ENCODE assay signal across 8 cellular contexts in the genomic region with DNA sequence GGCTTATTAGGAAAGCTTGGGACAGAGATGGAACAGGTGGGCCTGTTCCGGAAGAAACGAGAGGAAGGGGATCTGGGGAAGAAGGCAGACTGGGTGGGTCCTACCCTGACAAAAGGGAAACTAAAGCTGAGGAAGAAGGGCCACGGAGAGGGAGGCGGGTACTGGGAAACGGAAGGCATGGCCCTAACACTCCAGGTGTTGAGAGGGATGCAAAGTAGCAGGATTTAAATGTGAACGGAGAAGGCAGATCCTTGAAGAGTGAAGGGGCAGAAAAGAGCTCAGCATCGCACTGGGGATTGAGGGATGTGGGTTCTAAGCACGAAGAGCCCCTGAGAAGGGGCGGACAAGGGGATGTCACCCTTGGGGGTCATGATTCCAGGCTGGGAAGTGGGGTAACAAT. TPM values are rescaled to one million over a fixed set of nuclear protein-coding genes. Genes with fewer than 3 reads are reported as not detected.
A peak's percentile ranks its signal among the peaks of the same experiment; 100 is the strongest.
DNase-seq lines count a peak whose midpoint lies in the region; ATAC-seq and TF ChIP-seq lines count a peak whose summit lies in the region.

No MANE protein-coding gene starts in this region.

- H3K27ac ChIP-seq in RWPE2 (ENCODE audit: poor library complexity, severe bottlenecking): no peak overlapping the region
- H3K27ac ChIP-seq in gastrocnemius medialis: peak overlapping the region; percentile 77 to 85 (median 82)

- H3K4me1 ChIP-seq in RWPE2 (ENCODE audit: insufficient read depth, poor library complexity, severe bottlenecking): no peaks in the 10 kb centered on the region
- peaks cover 54 to 58% of the 10 kb centered on the region in 2 donors for H3K4me1 ChIP-seq in gastrocnemius medialis

- H3K4me3 ChIP-seq in RWPE2 (ENCODE audit: severe bottlenecking): peak overlapping the region; percentile 94
- peak overlapping the region; percentile 91 for H3K4me3 ChIP-seq in fibroblast of the aortic adventitia (ENCODE audit: low read depth, low read length)
- peak overlapping the region; percentile 71 to 91 (median 80) for H3K4me3 ChIP-seq in gastrocnemius medialis

- TF ChIP-seq CTCF in RWPE2 (IDR thresholded peaks at IDR 0.05; ENCODE audit: poor library complexity, severe bottlenecking) (no peak), fibroblast of the aortic adventitia (IDR thresholded peaks at IDR 0.05; ENCODE audit: insufficient read depth, low read length) (no peak), gastrocnemius medialis (IDR thresholded peaks at IDR 0.05 in 4 of 5, conservative IDR thresholded peaks at IDR 0.05 in 1 of 5) (no peak)

- intact Hi-C loops in gastrocnemius medialis (cut with DNase I; ENCODE audit: low total_unique reads): loop anchor here (5.0 kb wide), 3 partner anchors 64 to 209 kb away; a partner anchor contains a TSS

- DNase-seq in NCI-H82 (lab: John Stamatoyannopoulos, UW) (peak; percentile 27), NCI-H82 treated with DMSO at 0.1 percent for 48 hours (lab: John Stamatoyannopoulos, UW; ENCODE audit: unreplicated experiment) (no peak), RWPE2 (ENCODE audit: low spot score) (no peak), fibroblast of the aortic adventitia (ENCODE audit: low read depth) (no peak), gastrocnemius medialis (no peak), GOT3 (lab: John Stamatoyannopoulos, UW) (no peak), occipital lobe (lab: John Stamatoyannopoulos, UW) (no peak)

- H3K9me3 ChIP-seq in RWPE2 (ENCODE audit: severe bottlenecking) (no peaks in the 10 kb centered on the region), gastrocnemius medialis (no peaks in the 10 kb centered on the region)

- H3K27me3 ChIP-seq in RWPE2 (ENCODE audit: insufficient read depth, poor library complexity, severe bottlenecking) (no peaks in the 10 kb centered on the region), gastrocnemius medialis (no peaks in the 10 kb centered on the region)

- TF ChIP-seq POLR2A in gastrocnemius medialis (IDR thresholded peaks at IDR 0.05): no peak

- in situ Hi-C loops in gastrocnemius medialis (cut with MboI; ENCODE audit: low sequenced_read_pairs in 4 of 4): no loop called here

- H3K36me3 ChIP-seq in RWPE2 (ENCODE audit: low read depth): no peaks in the 10 kb centered on the region
- no peaks in the 10 kb centered on the region for H3K36me3 ChIP-seq in gastrocnemius medialis

- ATAC-seq in RWPE2 (ENCODE audit: low read depth) (peak; percentile 24; the same call in 2 of the 3 replicates), gastrocnemius medialis (no peak), GM21529 (IDR thresholded peaks at IDR 0.05; ENCODE audit: unreplicated experiment) (no peak)

RNA-seq across cellular contexts. Expression of a gene that starts 0.7 kb away (rescaled TPM):
- total RNA-seq in fibroblast of the aortic adventitia (ENCODE audit: low replicate concordance) (7.8 and 13.1 TPM in 2 replicates), gastrocnemius medialis (10 to 100 TPM; 20.6 to 64.6 (median 27.8) TPM), occipital lobe (9.2 TPM)
